Comparison of ENCODE assay signal across 18 cellular contexts in the genomic region with DNA sequence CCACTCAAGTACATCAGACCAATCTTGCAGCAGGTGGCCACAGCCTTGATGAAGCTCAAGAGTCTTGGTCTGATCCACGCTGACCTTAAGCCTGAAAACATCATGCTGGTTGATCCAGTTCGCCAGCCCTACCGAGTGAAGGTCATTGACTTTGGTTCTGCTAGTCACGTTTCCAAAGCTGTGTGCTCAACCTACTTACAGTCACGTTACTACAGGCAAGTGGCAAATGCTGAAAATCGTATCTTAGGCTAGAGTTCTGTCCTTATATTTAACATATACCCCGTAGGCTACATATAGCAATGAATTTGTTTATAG. TPM values are rescaled to one million over a fixed set of nuclear protein-coding genes. Genes with fewer than 3 reads are reported as not detected.
DNase-seq lines count a peak whose midpoint lies in the region; ATAC-seq and TF ChIP-seq lines count a peak whose summit lies in the region.
"Had no signal": no experiment of that assay in that cellular context is flagged by ENCODE, and none has a peak within 500 bp of the region (broad histone marks: within the 10 kb centered on the region; RNA-seq: fewer than 3 reads in every experiment).

No MANE protein-coding gene starts in this region.

- H3K4ac ChIP-seq in neuronal stem cell (ENCODE audit: low read length) = no peak overlapping the region

- H3K23ac ChIP-seq in neuronal stem cell (ENCODE audit: low read depth, low read length, poor library complexity) = no peak overlapping the region

- H3K9ac ChIP-seq in KMS-11 = peak overlapping the region; percentile 53; the same call in 1 of the 2 replicates
- H3K9ac ChIP-seq in neuronal stem cell (ENCODE audit: low read depth, low read length, poor library complexity) = no peak overlapping the region

- H4K91ac ChIP-seq in neuronal stem cell (ENCODE audit: low read depth, low read length, poor library complexity) = no peak overlapping the region

- no peaks in the 10 kb centered on the region for H3K9me3 Mint-ChIP-seq in activated CD4-positive, alpha-beta T cell treated with anti-CD3 and anti-CD28 coated beads for 36 hours (ENCODE audit: low read depth)
- H3K9me3 Mint-ChIP-seq in activated naive CD4-positive, alpha-beta T cell treated with anti-CD3 and anti-CD28 coated beads, Interleukin-2, amount 50 U/mL, for 72 hours = peaks cover 0 to 3% of the 10 kb centered on the region in 2 donors
- H3K9me3 Mint-ChIP-seq: WTC11 had no signal

- no peaks in the 10 kb centered on the region; the same call in 1 of the 2 replicates for H4K20me1 ChIP-seq in KMS-11 (ENCODE audit: insufficient read depth)

- H3K4me1 ChIP-seq in KMS-11 (ENCODE audit: low read depth, poor library complexity, severe bottlenecking) (peaks cover 94% of the 10 kb centered on the region), psoas muscle (peaks cover 50% of the 10 kb centered on the region), neuronal stem cell (ENCODE audit: control insufficient read depth in 2 of 2, insufficient read depth in 1 of 2, low read depth in 1 of 2, low read length in 2 of 2) (no peaks in the 10 kb centered on the region)

- H3K4me3 Mint-ChIP-seq in activated CD4-positive, alpha-beta T cell treated with anti-CD3 and anti-CD28 coated beads for 36 hours = no peak overlapping the region
- H3K4me3 Mint-ChIP-seq: brain, WTC11 had no signal

- CTCF ChIA-PET in activated CD4-positive, alpha-beta T cell treated with anti-CD3 and anti-CD28 coated beads for 36 hours (lab: Charles Lee) = interaction anchor here (0.9 to 13.6 kb wide), 4 partner anchors 9 to 106 kb away, joined by 3 to 155 read pairs (median 19); a partner anchor contains a TSS

- H2AFZ ChIP-seq in KMS-11 (ENCODE audit: low read depth) (no peak overlapping the region), neuronal stem cell (ENCODE audit: low read length) (no peak overlapping the region)

- H4K8ac ChIP-seq in neuronal stem cell (ENCODE audit: low read depth, low read length) = no peak overlapping the region

- WGBS in psoas muscle, 3 donors = 60 to 75% (median 65%) methylated on average over 7 of the region's 7 CpGs
- no CpG with 5 or more reads among the region's 7 CpGs for WGBS in neuronal stem cell (ENCODE audit: extremely low coverage in 2 of 2, insufficient read length in 2 of 2, insufficient replicate concordance in 1 of 2), 2 donors

- H3K36me3 Mint-ChIP-seq in activated CD4-positive, alpha-beta T cell treated with anti-CD3 and anti-CD28 coated beads for 36 hours (ENCODE audit: low read depth) = peaks cover 51% of the 10 kb centered on the region
- peaks cover 13 to 32% of the 10 kb centered on the region in 2 donors for H3K36me3 Mint-ChIP-seq in activated naive CD4-positive, alpha-beta T cell treated with anti-CD3 and anti-CD28 coated beads, Interleukin-2, amount 50 U/mL, for 72 hours

- H2AK5ac ChIP-seq in neuronal stem cell (ENCODE audit: low read depth, low read length) = no peak overlapping the region

- H3K4me1 Mint-ChIP-seq in activated CD4-positive, alpha-beta T cell treated with anti-CD3 and anti-CD28 coated beads for 36 hours = peaks cover 72% of the 10 kb centered on the region

- no peak for ATAC-seq in activated CD4-positive, alpha-beta T cell treated with anti-CD3 and anti-CD28 coated beads for 36 hours
- peak in 1 of 2 donors; percentile 12 for ATAC-seq in activated naive CD4-positive, alpha-beta T cell treated with anti-CD3 and anti-CD28 coated beads, Interleukin-2, amount 50 U/mL, for 72 hours
- ATAC-seq in psoas muscle = peak in 1 of 4 donors; percentile 45
- ATAC-seq: SK-N-SH treated with all-trans-retinoic acid at 6 μM for 48 hours, WTC11 had no signal

- no peak overlapping the region for H3K18ac ChIP-seq in neuronal stem cell (ENCODE audit: low read length)

- POLR2A ChIA-PET in activated CD4-positive, alpha-beta T cell treated with anti-CD3 and anti-CD28 coated beads for 36 hours (lab: Charles Lee) = interaction anchor here (0.9 to 2.6 kb wide), 2 partner anchors 10 to 14 kb away, joined by 3 to 28 read pairs; no protein-coding TSS in a partner anchor

- H3K79me2 ChIP-seq in KMS-11 (ENCODE audit: insufficient read depth, low read depth) = peaks cover 73% of the 10 kb centered on the region

- H3K9me3 ChIP-seq in psoas muscle (no peaks in the 10 kb centered on the region), neuronal stem cell (replicated peaks in 1 of 2; ENCODE audit: control insufficient read depth in 2 of 2, insufficient read depth in 1 of 2, low read depth in 1 of 2, low read length in 2 of 2) (peaks cover 0 to 19% of the 10 kb centered on the region in 2 donors)
- H3K9me3 ChIP-seq: mucosa of descending colon had no signal

- intact Hi-C loops in activated CD4-positive, alpha-beta T cell treated with anti-CD3 and anti-CD28 coated beads for 36 hours (cut with DNase I, micrococcal nuclease) = loop anchor here (10.0 kb wide), 2 partner anchors 546 to 806 kb away; a partner anchor contains a TSS
- intact Hi-C loops in psoas muscle (cut with DNase I) = no loop called here

- H2BK12ac ChIP-seq in neuronal stem cell (ENCODE audit: low read length) = no peak overlapping the region

- H3K4me2 ChIP-seq in KMS-11 (peak overlapping the region; percentile 99), neuronal stem cell (ENCODE audit: insufficient read depth, low read length, poor library complexity, severe bottlenecking) (no peak overlapping the region)

- H3K4me3 ChIP-seq in KMS-11 (IDR thresholded peaks at IDR 0.05; ENCODE audit: insufficient read depth, low read depth, low read length) = no peak overlapping the region
- H3K4me3 ChIP-seq in psoas muscle = no peak overlapping the region
- no peak overlapping the region for H3K4me3 ChIP-seq in neuronal stem cell (ENCODE audit: low read length in 2 of 2)
- H3K4me3 ChIP-seq: dorsolateral prefrontal cortex, mucosa of descending colon had no signal

- no peak overlapping the region for H2BK120ac ChIP-seq in neuronal stem cell (ENCODE audit: low read depth, low read length)

- no peak overlapping the region for H3K14ac ChIP-seq in neuronal stem cell (ENCODE audit: low read length)

- H3K27ac Mint-ChIP-seq in activated CD4-positive, alpha-beta T cell treated with anti-CD3 and anti-CD28 coated beads for 36 hours = peak overlapping the region; percentile 90
- peak overlapping the region; percentile 17 to 88 for H3K27ac Mint-ChIP-seq in activated naive CD4-positive, alpha-beta T cell treated with anti-CD3 and anti-CD28 coated beads, Interleukin-2, amount 50 U/mL, for 72 hours
- H3K27ac Mint-ChIP-seq: progenitor cell of endocrine pancreas, WTC11 had no signal

- DNase-seq in activated CD4-positive, alpha-beta T cell treated with anti-CD3 and anti-CD28 coated beads for 36 hours = no peak
- DNase-seq in activated CD4-positive, alpha-beta T cell treated with anti-CD3 and anti-CD28 coated beads, Interleukin-2, amount 50 U/mL, for 4 hours = no peak
- DNase-seq in activated naive CD4-positive, alpha-beta T cell treated with anti-CD3 and anti-CD28 coated beads, Interleukin-2, amount 50 U/mL, for 72 hours (ENCODE audit: low spot score in 2 of 2) = no peak
- no peak for DNase-seq in psoas muscle
- DNase-seq in neuronal stem cell (ENCODE audit: low spot score) = no peak
- no peak for DNase-seq in DMS 273 treated with DMSO at 0.1 percent for 48 hours (lab: John Stamatoyannopoulos, UW)
- no peak for DNase-seq in stimulated activated CD4-positive, alpha-beta T cell treated with anti-CD3 and anti-CD28 coated beads, Interleukin-1b, Interleukin-23, amount 100 ng/mL, for 48 hours
- DNase-seq: dorsolateral prefrontal cortex; kidney; mucosa of descending colon; NCI-H146; NCI-H446 treated with DMSO at 0.1 percent for 48 hours; stimulated activated CD4-positive, alpha-beta T cell treated with anti-CD3 and anti-CD28 coated beads, Interleukin-12 subunit alpha, Interleukin-12 subunit beta, amount 100 ng/mL, for 4 hours had no signal

- H2BK5ac ChIP-seq in neuronal stem cell (ENCODE audit: low read length) = no peak overlapping the region

- H3K27ac ChIP-seq in KMS-11 (peak overlapping the region; percentile 95), psoas muscle (peak overlapping the region; percentile 80), neuronal stem cell (replicated peaks; ENCODE audit: low read length) (no peak overlapping the region)

- H2BK15ac ChIP-seq in neuronal stem cell (ENCODE audit: low read length) = no peak overlapping the region

- H3K27me3 ChIP-seq in KMS-11 (ENCODE audit: insufficient read depth, low read depth) (no peaks in the 10 kb centered on the region), psoas muscle (ENCODE audit: insufficient read depth in 3 of 3, low read length in 2 of 3) (no peaks in the 10 kb centered on the region), neuronal stem cell (ENCODE audit: control insufficient read depth in 3 of 3, insufficient read depth in 3 of 3, low read depth in 1 of 3, low read length in 3 of 3) (no peaks in the 10 kb centered on the region)
- H3K27me3 ChIP-seq: dorsolateral prefrontal cortex had no signal

- TF ChIP-seq CTCF in KMS-11 (conservative IDR thresholded peaks at IDR 0.05; ENCODE audit: low read depth, low read length) (no peak), psoas muscle (IDR thresholded peaks at IDR 0.05) (no peak)

- H3K36me3 ChIP-seq in KMS-11 (ENCODE audit: insufficient read depth) (no peaks in the 10 kb centered on the region), psoas muscle (ENCODE audit: insufficient read depth in 1 of 2, low read depth in 1 of 2) (peaks cover 0 to 29% of the 10 kb centered on the region in 2 donors), neuronal stem cell (replicated peaks in 1 of 2; ENCODE audit: control insufficient read depth in 2 of 2, insufficient read depth in 2 of 2, low read length in 2 of 2) (peaks cover 12 to 48% of the 10 kb centered on the region in 2 donors)

- no peaks in the 10 kb centered on the region for H3K27me3 Mint-ChIP-seq in activated CD4-positive, alpha-beta T cell treated with anti-CD3 and anti-CD28 coated beads for 36 hours
- H3K27me3 Mint-ChIP-seq: brain, progenitor cell of endocrine pancreas had no signal

- H3K79me1 ChIP-seq in neuronal stem cell (ENCODE audit: low read depth, low read length) = peaks cover 6% of the 10 kb centered on the region

RNA-seq across cellular contexts. Expression of a gene that starts 12.1 kb away (rescaled TPM):
- 10 to 100 TPM; 42.2 to 50.3 TPM for total RNA-seq in activated CD4-positive, alpha-beta T cell treated with anti-CD3 and anti-CD28 coated beads for 36 hours
- 10 to 100 TPM; 43.7 to 75.8 TPM for total RNA-seq in activated naive CD4-positive, alpha-beta T cell treated with anti-CD3 and anti-CD28 coated beads, Interleukin-2, amount 50 U/mL, for 72 hours
- total RNA-seq in psoas muscle = 10 to 100 TPM; 56.0 to 80.6 (median 65.3) TPM
- 10 to 100 TPM; 16.8 to 56.0 (median 18.4) TPM for polyA plus RNA-seq in psoas muscle
- 24.6 TPM for polyA plus RNA-seq in neuronal stem cell (2013, experiment 1 of 2)
- polyA plus RNA-seq in neuronal stem cell (2013, experiment 2 of 2) = 25.1 TPM

RNA-seq across cellular contexts. Expression of a gene that starts 36.1 kb away (rescaled TPM):
- 10 to 100 TPM; 18.2 to 21.8 TPM for total RNA-seq in activated CD4-positive, alpha-beta T cell treated with anti-CD3 and anti-CD28 coated beads for 36 hours
- total RNA-seq in activated naive CD4-positive, alpha-beta T cell treated with anti-CD3 and anti-CD28 coated beads, Interleukin-2, amount 50 U/mL, for 72 hours = 10 to 100 TPM; 15.9 to 21.8 TPM
- total RNA-seq in psoas muscle = 1 to 10 TPM; 1.8 to 2.3 (median 2.1) TPM
- 1 to 10 TPM; 1.2 to 2.6 (median 2.5) TPM for polyA plus RNA-seq in psoas muscle
- polyA plus RNA-seq in neuronal stem cell (2013, experiment 1 of 2) = 8.9 TPM
- polyA plus RNA-seq in neuronal stem cell (2013, experiment 2 of 2) = 9.1 TPM

RNA-seq across cellular contexts. Expression of a gene that starts 36.6 kb away (rescaled TPM):
- total RNA-seq in activated CD4-positive, alpha-beta T cell treated with anti-CD3 and anti-CD28 coated beads for 36 hours = 10 to 100 TPM; 27.7 to 39.2 TPM
- total RNA-seq in activated naive CD4-positive, alpha-beta T cell treated with anti-CD3 and anti-CD28 coated beads, Interleukin-2, amount 50 U/mL, for 72 hours = 10 to 100 TPM; 58.9 to 71.6 TPM
- total RNA-seq in psoas muscle = 10 to 100 TPM in 1 of 4 donors, 1 to 10 TPM in 3; 6.8 to 12.0 (median 9.3) TPM
- 10 to 100 TPM in 2 of 3 donors, 1 to 10 TPM in 1; 8.8 to 16.1 (median 11.4) TPM for polyA plus RNA-seq in psoas muscle
- polyA plus RNA-seq in neuronal stem cell (2013, experiment 1 of 2) = 9.6 TPM
- 8.3 TPM for polyA plus RNA-seq in neuronal stem cell (2013, experiment 2 of 2)

RNA-seq across cellular contexts. Expression of a gene that starts 38.1 kb away (rescaled TPM):
- under 1 TPM in 1 of 2 experiments, not detected in 1; 0.11 TPM for total RNA-seq in activated CD4-positive, alpha-beta T cell treated with anti-CD3 and anti-CD28 coated beads for 36 hours
- under 1 TPM; 0.33 to 0.64 TPM for total RNA-seq in activated naive CD4-positive, alpha-beta T cell treated with anti-CD3 and anti-CD28 coated beads, Interleukin-2, amount 50 U/mL, for 72 hours
- 10 to 100 TPM in 2 of 4 donors, 1 to 10 TPM in 2; 8.2 to 15.8 (median 10.7) TPM for total RNA-seq in psoas muscle
- polyA plus RNA-seq in psoas muscle = 10 to 100 TPM in 1 of 3 donors, 1 to 10 TPM in 2; 6.4 to 13.5 (median 9.9) TPM
- polyA plus RNA-seq in neuronal stem cell (2013, experiment 1 of 2) = 10.1 TPM
- 9.4 TPM for polyA plus RNA-seq in neuronal stem cell (2013, experiment 2 of 2)

RNA-seq across cellular contexts. Expression of a gene that starts 53.8 kb away (rescaled TPM):
- total RNA-seq in activated CD4-positive, alpha-beta T cell treated with anti-CD3 and anti-CD28 coated beads for 36 hours = 1 to 10 TPM; 1.1 to 1.3 TPM
- 1 to 10 TPM; 1.1 to 1.3 TPM for total RNA-seq in activated naive CD4-positive, alpha-beta T cell treated with anti-CD3 and anti-CD28 coated beads, Interleukin-2, amount 50 U/mL, for 72 hours
- under 1 TPM; 0.05 to 0.44 (median 0.35) TPM for total RNA-seq in psoas muscle
- under 1 TPM; 0.03 to 0.26 (median 0.06) TPM for polyA plus RNA-seq in psoas muscle
- 0.04 TPM for polyA plus RNA-seq in neuronal stem cell (2013, experiment 1 of 2)
- polyA plus RNA-seq in neuronal stem cell (2013, experiment 2 of 2) = 0.06 TPM

Comparison
In these comparisons a context has a peak if more than half of its experiments do, and no peak if none do; other contexts are left out.
1. RNA of a gene that starts 36.1 kb away (total RNA-seq): 15.9 to 21.8 TPM in activated naive CD4-positive, alpha-beta T cell treated with anti-CD3 and anti-CD28 coated beads, Interleukin-2, amount 50 U/mL, for 72 hours and 18.2 to 21.8 TPM in activated CD4-positive, alpha-beta T cell treated with anti-CD3 and anti-CD28 coated beads for 36 hours; 1.8 to 2.3 TPM in psoas muscle; every median in the first group is over 4 times any median in the second.
2. intact Hi-C loops: an anchor here in activated CD4-positive, alpha-beta T cell treated with anti-CD3 and anti-CD28 coated beads for 36 hours (10.0 kb wide); none called in psoas muscle.